ENCODE assay signal across 19 cellular contexts in genomic region chr1:199907361-199907760, GRCh38.
DNase-seq lines count a peak whose midpoint lies in the region; ATAC-seq and TF ChIP-seq lines count a peak whose summit lies in the region.
"Had no signal": no experiment of that assay in that cellular context is flagged by ENCODE, and none has a peak within 500 bp of the region (broad histone marks: within the 10 kb centered on the region; RNA-seq: fewer than 3 reads in every experiment).

No MANE protein-coding gene starts in this region.

- no peak overlapping the region for H3K27ac ChIP-seq in WERI-Rb-1
- H3K27ac ChIP-seq: BLaER1, C4-2B had no signal

- H3K9me3 ChIP-seq in MG63 (no peaks in the 10 kb centered on the region), WERI-Rb-1 (ENCODE audit: severe bottlenecking) (peaks cover 4% of the 10 kb centered on the region)
- H3K9me3 ChIP-seq: BLaER1, HAP-1 had no signal

- no peaks in the 10 kb centered on the region for H3K36me3 ChIP-seq in MG63
- no peaks in the 10 kb centered on the region for H3K36me3 ChIP-seq in WERI-Rb-1
- H3K36me3 ChIP-seq: BLaER1, HAP-1 had no signal

- TF ChIP-seq CTCF in WERI-Rb-1 (IDR thresholded peaks at IDR 0.05; ENCODE audit: low read depth, low read length) (no peak), retinal pigment epithelial cell (conservative IDR thresholded peaks at IDR 0.05; ENCODE audit: low read depth, low read length) (no peak)

- H3K27me3 ChIP-seq in MG63 (no peaks in the 10 kb centered on the region), WERI-Rb-1 (ENCODE audit: insufficient read depth, low read depth, severe bottlenecking) (no peaks in the 10 kb centered on the region)
- H3K27me3 ChIP-seq: BLaER1 had no signal

- no peak for ATAC-seq in GM21515 (IDR thresholded peaks at IDR 0.05; ENCODE audit: unreplicated experiment)
- ATAC-seq: CD8-positive, alpha-beta T cell; GM12878 had no signal

- DNase-seq in MG63: peak; percentile 12
- DNase-seq in NCI-H82 (lab: John Stamatoyannopoulos, UW): peak; percentile 79
- peak; percentile 88 for DNase-seq in WERI-Rb-1
- DNase-seq in retinal pigment epithelial cell (ENCODE audit: low read depth): peak; percentile 47
- no peak for DNase-seq in kidney tubule cell (ENCODE audit: low spot score)
- DNase-seq in NCI-H2107 (lab: John Stamatoyannopoulos, UW): no peak
- DNase-seq: CD4-positive, CD25-positive, alpha-beta regulatory T cell; CD8-positive, alpha-beta T cell; DMS 273 treated with DMSO at 0.1 percent for 48 hours; DMS79; EL; GDM1; GOT3; HFFc6 had no signal

- H3K4me3 ChIP-seq in MG63 (no peak overlapping the region), WERI-Rb-1 (ENCODE audit: low read depth, low read length) (no peak overlapping the region), retinal pigment epithelial cell (ENCODE audit: low read length) (no peak overlapping the region)
- H3K4me3 ChIP-seq: BLaER1, GM12878, HAP-1 had no signal

Comparison
In these comparisons a context has a peak if more than half of its experiments do, and no peak if none do; other contexts are left out.
1. DNase-seq: peak in MG63 (single experiment), NCI-H82 (single experiment), WERI-Rb-1 (single experiment) and retinal pigment epithelial cell (single experiment); none in kidney tubule cell (single experiment) and NCI-H2107 (single experiment).